Comparison of ENCODE assay signal across 2 cellular contexts in genomic region chr10:35637456-35637855, GRCh38.
TF ChIP-seq lines count a peak whose summit lies in the region.

No MANE protein-coding gene starts in this region.

TF ChIP-seq in H1, 55 proteins besides CTCF, POLR2A, EP300 and RAD21 (continues in another document):
- no peak for TF ChIP-seq FOSL1 (IDR thresholded peaks at IDR 0.05; ENCODE audit: insufficient read depth, low read depth, low read length)
- no peak for TF ChIP-seq KDM1A (IDR thresholded peaks at IDR 0.05; ENCODE audit: borderline replicate concordance, low read length)
- no peak for TF ChIP-seq POU5F1 (IDR thresholded peaks at IDR 0.05; ENCODE audit: low read depth, low read length)
- TF ChIP-seq TCF12 (IDR thresholded peaks at IDR 0.05; ENCODE audit: low read depth, low read length): no peak
- TF ChIP-seq CHD1 (IDR thresholded peaks at IDR 0.05; ENCODE audit: low read depth, low read length): no peak
- no peak for TF ChIP-seq CHD2 (IDR thresholded peaks at IDR 0.05; ENCODE audit: low read length)
- 0 out of 2 replicates have a peak, but pooled peaks have one; percentile 25 for TF ChIP-seq MAX (IDR thresholded peaks at IDR 0.05)
- TF ChIP-seq TAF1 (IDR thresholded peaks at IDR 0.05; ENCODE audit: low read depth, low read length): 0 out of 2 replicates have a peak, but pooled peaks have one; percentile 41
- TF ChIP-seq, protein P1, sequence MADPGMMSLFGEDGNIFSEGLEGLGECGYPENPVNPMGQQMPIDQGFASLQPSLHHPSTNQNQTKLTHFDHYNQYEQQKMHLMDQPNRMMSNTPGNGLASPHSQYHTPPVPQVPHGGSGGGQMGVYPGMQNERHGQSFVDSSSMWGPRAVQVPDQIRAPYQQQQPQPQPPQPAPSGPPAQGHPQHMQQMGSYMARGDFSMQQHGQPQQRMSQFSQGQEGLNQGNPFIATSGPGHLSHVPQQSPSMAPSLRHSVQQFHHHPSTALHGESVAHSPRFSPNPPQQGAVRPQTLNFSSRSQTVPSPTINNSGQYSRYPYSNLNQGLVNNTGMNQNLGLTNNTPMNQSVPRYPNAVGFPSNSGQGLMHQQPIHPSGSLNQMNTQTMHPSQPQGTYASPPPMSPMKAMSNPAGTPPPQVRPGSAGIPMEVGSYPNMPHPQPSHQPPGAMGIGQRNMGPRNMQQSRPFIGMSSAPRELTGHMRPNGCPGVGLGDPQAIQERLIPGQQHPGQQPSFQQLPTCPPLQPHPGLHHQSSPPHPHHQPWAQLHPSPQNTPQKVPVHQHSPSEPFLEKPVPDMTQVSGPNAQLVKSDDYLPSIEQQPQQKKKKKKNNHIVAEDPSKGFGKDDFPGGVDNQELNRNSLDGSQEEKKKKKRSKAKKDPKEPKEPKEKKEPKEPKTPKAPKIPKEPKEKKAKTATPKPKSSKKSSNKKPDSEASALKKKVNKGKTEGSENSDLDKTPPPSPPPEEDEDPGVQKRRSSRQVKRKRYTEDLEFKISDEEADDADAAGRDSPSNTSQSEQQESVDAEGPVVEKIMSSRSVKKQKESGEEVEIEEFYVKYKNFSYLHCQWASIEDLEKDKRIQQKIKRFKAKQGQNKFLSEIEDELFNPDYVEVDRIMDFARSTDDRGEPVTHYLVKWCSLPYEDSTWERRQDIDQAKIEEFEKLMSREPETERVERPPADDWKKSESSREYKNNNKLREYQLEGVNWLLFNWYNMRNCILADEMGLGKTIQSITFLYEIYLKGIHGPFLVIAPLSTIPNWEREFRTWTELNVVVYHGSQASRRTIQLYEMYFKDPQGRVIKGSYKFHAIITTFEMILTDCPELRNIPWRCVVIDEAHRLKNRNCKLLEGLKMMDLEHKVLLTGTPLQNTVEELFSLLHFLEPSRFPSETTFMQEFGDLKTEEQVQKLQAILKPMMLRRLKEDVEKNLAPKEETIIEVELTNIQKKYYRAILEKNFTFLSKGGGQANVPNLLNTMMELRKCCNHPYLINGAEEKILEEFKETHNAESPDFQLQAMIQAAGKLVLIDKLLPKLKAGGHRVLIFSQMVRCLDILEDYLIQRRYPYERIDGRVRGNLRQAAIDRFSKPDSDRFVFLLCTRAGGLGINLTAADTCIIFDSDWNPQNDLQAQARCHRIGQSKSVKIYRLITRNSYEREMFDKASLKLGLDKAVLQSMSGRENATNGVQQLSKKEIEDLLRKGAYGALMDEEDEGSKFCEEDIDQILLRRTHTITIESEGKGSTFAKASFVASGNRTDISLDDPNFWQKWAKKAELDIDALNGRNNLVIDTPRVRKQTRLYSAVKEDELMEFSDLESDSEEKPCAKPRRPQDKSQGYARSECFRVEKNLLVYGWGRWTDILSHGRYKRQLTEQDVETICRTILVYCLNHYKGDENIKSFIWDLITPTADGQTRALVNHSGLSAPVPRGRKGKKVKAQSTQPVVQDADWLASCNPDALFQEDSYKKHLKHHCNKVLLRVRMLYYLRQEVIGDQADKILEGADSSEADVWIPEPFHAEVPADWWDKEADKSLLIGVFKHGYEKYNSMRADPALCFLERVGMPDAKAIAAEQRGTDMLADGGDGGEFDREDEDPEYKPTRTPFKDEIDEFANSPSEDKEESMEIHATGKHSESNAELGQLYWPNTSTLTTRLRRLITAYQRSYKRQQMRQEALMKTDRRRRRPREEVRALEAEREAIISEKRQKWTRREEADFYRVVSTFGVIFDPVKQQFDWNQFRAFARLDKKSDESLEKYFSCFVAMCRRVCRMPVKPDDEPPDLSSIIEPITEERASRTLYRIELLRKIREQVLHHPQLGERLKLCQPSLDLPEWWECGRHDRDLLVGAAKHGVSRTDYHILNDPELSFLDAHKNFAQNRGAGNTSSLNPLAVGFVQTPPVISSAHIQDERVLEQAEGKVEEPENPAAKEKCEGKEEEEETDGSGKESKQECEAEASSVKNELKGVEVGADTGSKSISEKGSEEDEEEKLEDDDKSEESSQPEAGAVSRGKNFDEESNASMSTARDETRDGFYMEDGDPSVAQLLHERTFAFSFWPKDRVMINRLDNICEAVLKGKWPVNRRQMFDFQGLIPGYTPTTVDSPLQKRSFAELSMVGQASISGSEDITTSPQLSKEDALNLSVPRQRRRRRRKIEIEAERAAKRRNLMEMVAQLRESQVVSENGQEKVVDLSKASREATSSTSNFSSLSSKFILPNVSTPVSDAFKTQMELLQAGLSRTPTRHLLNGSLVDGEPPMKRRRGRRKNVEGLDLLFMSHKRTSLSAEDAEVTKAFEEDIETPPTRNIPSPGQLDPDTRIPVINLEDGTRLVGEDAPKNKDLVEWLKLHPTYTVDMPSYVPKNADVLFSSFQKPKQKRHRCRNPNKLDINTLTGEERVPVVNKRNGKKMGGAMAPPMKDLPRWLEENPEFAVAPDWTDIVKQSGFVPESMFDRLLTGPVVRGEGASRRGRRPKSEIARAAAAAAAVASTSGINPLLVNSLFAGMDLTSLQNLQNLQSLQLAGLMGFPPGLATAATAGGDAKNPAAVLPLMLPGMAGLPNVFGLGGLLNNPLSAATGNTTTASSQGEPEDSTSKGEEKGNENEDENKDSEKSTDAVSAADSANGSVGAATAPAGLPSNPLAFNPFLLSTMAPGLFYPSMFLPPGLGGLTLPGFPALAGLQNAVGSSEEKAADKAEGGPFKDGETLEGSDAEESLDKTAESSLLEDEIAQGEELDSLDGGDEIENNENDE (IDR thresholded peaks at IDR 0.05; ENCODE audit: insufficient replicate concordance, low read length): peak; percentile 83
- no peak for TF ChIP-seq HDAC2 (IDR thresholded peaks at IDR 0.05; ENCODE audit: borderline replicate concordance in 1 of 2, low read depth in 2 of 2, low read length in 2 of 2)
- no peak for TF ChIP-seq TEAD4 (IDR thresholded peaks at IDR 0.05; ENCODE audit: low read depth, low read length)
- peak in 1 of 2 experiments; percentile 58; a peak in 1 of 4 replicates for TF ChIP-seq SIN3A (conservative IDR thresholded peaks at IDR 0.05 in 1 of 2, IDR thresholded peaks at IDR 0.05 in 1 of 2; ENCODE audit: low read depth in 1 of 2, low read length in 2 of 2)
- TF ChIP-seq SIX5 (IDR thresholded peaks at IDR 0.05; ENCODE audit: low read depth, low read length): no peak
- no peak for TF ChIP-seq SRF (IDR thresholded peaks at IDR 0.05; ENCODE audit: low read depth, low read length)
- TF ChIP-seq E2F6 (IDR thresholded peaks at IDR 0.05): no peak
- TF ChIP-seq JUND (IDR thresholded peaks at IDR 0.05; ENCODE audit: low read length): no peak
- no peak for TF ChIP-seq RXRA (IDR thresholded peaks at IDR 0.05; ENCODE audit: insufficient read depth, low read depth, low read length)
- peak; percentile 39; the same call in 1 of the 2 replicates for TF ChIP-seq YY1 (IDR thresholded peaks at IDR 0.05; ENCODE audit: low read depth, low read length)

TF ChIP-seq in neural cell, 6 proteins besides CTCF, POLR2A, EP300 and RAD21:
- TF ChIP-seq SMC3 (conservative IDR thresholded peaks at IDR 0.05; ENCODE audit: poor library complexity) (no peak), POLR2AphosphoS5 (IDR thresholded peaks at IDR 0.05) (no peak), TAF1 (IDR thresholded peaks at IDR 0.05; ENCODE audit: low read depth) (no peak), EZH2 (IDR thresholded peaks at IDR 0.05; ENCODE audit: borderline replicate concordance, insufficient read depth, low read length, poor library complexity, severe bottlenecking) (no peak), MXI1 (conservative IDR thresholded peaks at IDR 0.05; ENCODE audit: poor library complexity, severe bottlenecking) (no peak)
- TF ChIP-seq, protein P2, sequence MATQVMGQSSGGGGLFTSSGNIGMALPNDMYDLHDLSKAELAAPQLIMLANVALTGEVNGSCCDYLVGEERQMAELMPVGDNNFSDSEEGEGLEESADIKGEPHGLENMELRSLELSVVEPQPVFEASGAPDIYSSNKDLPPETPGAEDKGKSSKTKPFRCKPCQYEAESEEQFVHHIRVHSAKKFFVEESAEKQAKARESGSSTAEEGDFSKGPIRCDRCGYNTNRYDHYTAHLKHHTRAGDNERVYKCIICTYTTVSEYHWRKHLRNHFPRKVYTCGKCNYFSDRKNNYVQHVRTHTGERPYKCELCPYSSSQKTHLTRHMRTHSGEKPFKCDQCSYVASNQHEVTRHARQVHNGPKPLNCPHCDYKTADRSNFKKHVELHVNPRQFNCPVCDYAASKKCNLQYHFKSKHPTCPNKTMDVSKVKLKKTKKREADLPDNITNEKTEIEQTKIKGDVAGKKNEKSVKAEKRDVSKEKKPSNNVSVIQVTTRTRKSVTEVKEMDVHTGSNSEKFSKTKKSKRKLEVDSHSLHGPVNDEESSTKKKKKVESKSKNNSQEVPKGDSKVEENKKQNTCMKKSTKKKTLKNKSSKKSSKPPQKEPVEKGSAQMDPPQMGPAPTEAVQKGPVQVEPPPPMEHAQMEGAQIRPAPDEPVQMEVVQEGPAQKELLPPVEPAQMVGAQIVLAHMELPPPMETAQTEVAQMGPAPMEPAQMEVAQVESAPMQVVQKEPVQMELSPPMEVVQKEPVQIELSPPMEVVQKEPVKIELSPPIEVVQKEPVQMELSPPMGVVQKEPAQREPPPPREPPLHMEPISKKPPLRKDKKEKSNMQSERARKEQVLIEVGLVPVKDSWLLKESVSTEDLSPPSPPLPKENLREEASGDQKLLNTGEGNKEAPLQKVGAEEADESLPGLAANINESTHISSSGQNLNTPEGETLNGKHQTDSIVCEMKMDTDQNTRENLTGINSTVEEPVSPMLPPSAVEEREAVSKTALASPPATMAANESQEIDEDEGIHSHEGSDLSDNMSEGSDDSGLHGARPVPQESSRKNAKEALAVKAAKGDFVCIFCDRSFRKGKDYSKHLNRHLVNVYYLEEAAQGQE (IDR thresholded peaks at IDR 0.05; ENCODE audit: borderline replicate concordance): no peak
